Comparison of ENCODE assay signal across 2 cellular contexts in genomic region chr17:44375196-44376017, GRCh38.
A peak's percentile ranks its signal among the peaks of the same experiment; 100 is the strongest.
TF ChIP-seq lines count a peak whose summit lies in the region.

No MANE protein-coding gene starts in this region.

TF ChIP-seq in IMR-90, 13 proteins besides CTCF, POLR2A, EP300 and RAD21:
- TF ChIP-seq MXI1 (IDR thresholded peaks at IDR 0.05; ENCODE audit: borderline replicate concordance, low read depth, low read length) (no peak), CHD1 (IDR thresholded peaks at IDR 0.05; ENCODE audit: low read depth, low read length) (no peak), NFE2L2 (IDR thresholded peaks at IDR 0.05; ENCODE audit: low read depth, low read length) (no peak), USF2 (IDR thresholded peaks at IDR 0.05; ENCODE audit: low read depth, low read length) (no peak), MAFK (IDR thresholded peaks at IDR 0.05; ENCODE audit: low read depth, low read length) (no peak), RCOR1 (IDR thresholded peaks at IDR 0.05; ENCODE audit: insufficient replicate concordance, low read length) (no peak), FOS (IDR thresholded peaks at IDR 0.05; ENCODE audit: low read depth, low read length) (no peak), MAZ (IDR thresholded peaks at IDR 0.05; ENCODE audit: borderline replicate concordance, low read depth, low read length) (no peak), RFX5 (IDR thresholded peaks at IDR 0.05; ENCODE audit: low read depth, low read length) (no peak), ELK1 (IDR thresholded peaks at IDR 0.05; ENCODE audit: borderline replicate concordance, low read depth, low read length) (no peak), SMC3 (IDR thresholded peaks at IDR 0.05; ENCODE audit: low read depth, low read length) (no peak)
TF ChIP-seq in IMR-90: peak in this region for 0.

TF ChIP-seq in HepG2, 621 proteins besides CTCF, POLR2A, EP300 and RAD21:
- TF ChIP-seq RFXANK (CRISPR knock-in tag; IDR thresholded peaks at IDR 0.05) (no peak), ZNF292 (CRISPR knock-in tag; IDR thresholded peaks at IDR 0.05; ENCODE audit: borderline replicate concordance, low read depth) (peak; percentile 46; the same call in 1 of the 2 replicates), SALL1 (CRISPR knock-in tag; IDR thresholded peaks at IDR 0.05) (no peak), HMG20B (CRISPR knock-in tag; conservative IDR thresholded peaks at IDR 0.05) (no peak), DRAP1 (CRISPR knock-in tag; IDR thresholded peaks at IDR 0.05) (no peak), SRSF9 (IDR thresholded peaks at IDR 0.05; ENCODE audit: borderline replicate concordance, insufficient read depth, low read depth, low read length, poor library complexity, severe bottlenecking) (no peak), ZNF891 (CRISPR knock-in tag; IDR thresholded peaks at IDR 0.05) (peak; percentile 48; the same call in 1 of the 2 replicates), DNMT1 (CRISPR knock-in tag; IDR thresholded peaks at IDR 0.05) (0 out of 2 replicates have a peak, but pooled peaks have one; percentile 17), MXD1 (CRISPR knock-in tag; IDR thresholded peaks at IDR 0.05) (peak; percentile 43; the same call in 1 of the 2 replicates), ZBTB42 (CRISPR knock-in tag; IDR thresholded peaks at IDR 0.05) (no peak), ZNF414 (CRISPR knock-in tag; IDR thresholded peaks at IDR 0.05) (no peak), PHB2 (IDR thresholded peaks at IDR 0.05; ENCODE audit: partially characterized antibody) (no peak), HES4 (CRISPR knock-in tag; IDR thresholded peaks at IDR 0.05; ENCODE audit: borderline replicate concordance) (peak; percentile 60; the same call in 1 of the 2 replicates), ZNF687 (CRISPR knock-in tag; IDR thresholded peaks at IDR 0.05) (peak; percentile 40; the same call in 1 of the 2 replicates), SP4 (CRISPR knock-in tag; IDR thresholded peaks at IDR 0.05) (0 out of 2 replicates have a peak, but pooled peaks have one; percentile 22), ZNF263 (CRISPR knock-in tag; IDR thresholded peaks at IDR 0.05) (peak; percentile 88), KLF16 (CRISPR knock-in tag; IDR thresholded peaks at IDR 0.05) (no peak), SAFB2 (CRISPR knock-in tag; IDR thresholded peaks at IDR 0.05; ENCODE audit: borderline replicate concordance, low read depth) (0 out of 2 replicates have a peak, but pooled peaks have one; percentile 23), WIZ (CRISPR knock-in tag; IDR thresholded peaks at IDR 0.05) (0 out of 2 replicates have a peak, but pooled peaks have one; percentile 14), CCDC6 (CRISPR knock-in tag; IDR thresholded peaks at IDR 0.05) (0 out of 2 replicates have a peak, but pooled peaks have one; percentile 34), PATZ1 (CRISPR knock-in tag; IDR thresholded peaks at IDR 0.05) (peak; percentile 26; the same call in 1 of the 2 replicates), ZNF225 (CRISPR knock-in tag; IDR thresholded peaks at IDR 0.05) (no peak; the same call in 1 of the 2 replicates), DMTF1 (CRISPR knock-in tag; IDR thresholded peaks at IDR 0.05) (no peak), U2AF2 (IDR thresholded peaks at IDR 0.05; ENCODE audit: low read depth, low read length) (no peak), SRY (CRISPR knock-in tag; IDR thresholded peaks at IDR 0.05) (no peak), ZNF34 (CRISPR knock-in tag; IDR thresholded peaks at IDR 0.05; ENCODE audit: borderline replicate concordance) (no peak), RFXAP (CRISPR knock-in tag; IDR thresholded peaks at IDR 0.05; ENCODE audit: borderline replicate concordance) (no peak), EEA1 (CRISPR knock-in tag; IDR thresholded peaks at IDR 0.05; ENCODE audit: borderline replicate concordance) (0 out of 2 replicates have a peak, but pooled peaks have one; percentile 13), FOXP4 (CRISPR knock-in tag; IDR thresholded peaks at IDR 0.05) (no peak), PTBP1 (IDR thresholded peaks at IDR 0.05; ENCODE audit: low read depth, low read length, poor library complexity, severe bottlenecking) (peak; percentile 29), ZBED4 (CRISPR knock-in tag; IDR thresholded peaks at IDR 0.05; ENCODE audit: borderline replicate concordance) (0 out of 2 replicates have a peak, but pooled peaks have one; percentile 40), CENPT (CRISPR knock-in tag; IDR thresholded peaks at IDR 0.05; ENCODE audit: low read depth) (no peak), ZMAT3 (CRISPR knock-in tag; conservative IDR thresholded peaks at IDR 0.05) (no peak), CC2D1A (CRISPR knock-in tag; IDR thresholded peaks at IDR 0.05) (no peak), RBAK (CRISPR knock-in tag; IDR thresholded peaks at IDR 0.05) (no peak)
